3 cellular contexts compared by ENCODE assay signal in the genomic region with DNA sequence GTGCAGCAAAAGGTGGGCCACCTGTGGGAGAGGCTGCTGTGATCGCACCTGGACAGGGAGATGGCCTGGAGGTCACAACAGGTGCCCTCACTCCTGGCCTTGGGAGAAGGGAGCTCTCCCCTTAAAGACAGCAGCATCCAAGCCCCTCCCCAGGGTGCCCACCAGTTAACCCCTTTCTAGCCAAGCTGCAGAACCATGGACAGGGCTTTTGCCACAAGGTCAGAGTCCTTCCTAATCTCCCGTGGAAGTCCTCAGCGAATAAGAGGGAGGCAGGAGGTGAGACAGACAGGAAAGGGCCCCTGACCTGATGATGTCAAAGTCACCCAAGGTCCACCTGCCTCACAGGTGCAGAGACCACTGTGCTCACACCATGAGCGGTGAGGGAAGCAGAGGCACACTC.
TF ChIP-seq lines count a peak whose summit lies in the region.

No MANE protein-coding gene starts in this region.

TF ChIP-seq in GM23338, 12 proteins besides CTCF, POLR2A, EP300 and RAD21:
- no peak for TF ChIP-seq NANOG (IDR thresholded peaks at IDR 0.05; ENCODE audit: borderline replicate concordance)
- TF ChIP-seq, protein P1, sequence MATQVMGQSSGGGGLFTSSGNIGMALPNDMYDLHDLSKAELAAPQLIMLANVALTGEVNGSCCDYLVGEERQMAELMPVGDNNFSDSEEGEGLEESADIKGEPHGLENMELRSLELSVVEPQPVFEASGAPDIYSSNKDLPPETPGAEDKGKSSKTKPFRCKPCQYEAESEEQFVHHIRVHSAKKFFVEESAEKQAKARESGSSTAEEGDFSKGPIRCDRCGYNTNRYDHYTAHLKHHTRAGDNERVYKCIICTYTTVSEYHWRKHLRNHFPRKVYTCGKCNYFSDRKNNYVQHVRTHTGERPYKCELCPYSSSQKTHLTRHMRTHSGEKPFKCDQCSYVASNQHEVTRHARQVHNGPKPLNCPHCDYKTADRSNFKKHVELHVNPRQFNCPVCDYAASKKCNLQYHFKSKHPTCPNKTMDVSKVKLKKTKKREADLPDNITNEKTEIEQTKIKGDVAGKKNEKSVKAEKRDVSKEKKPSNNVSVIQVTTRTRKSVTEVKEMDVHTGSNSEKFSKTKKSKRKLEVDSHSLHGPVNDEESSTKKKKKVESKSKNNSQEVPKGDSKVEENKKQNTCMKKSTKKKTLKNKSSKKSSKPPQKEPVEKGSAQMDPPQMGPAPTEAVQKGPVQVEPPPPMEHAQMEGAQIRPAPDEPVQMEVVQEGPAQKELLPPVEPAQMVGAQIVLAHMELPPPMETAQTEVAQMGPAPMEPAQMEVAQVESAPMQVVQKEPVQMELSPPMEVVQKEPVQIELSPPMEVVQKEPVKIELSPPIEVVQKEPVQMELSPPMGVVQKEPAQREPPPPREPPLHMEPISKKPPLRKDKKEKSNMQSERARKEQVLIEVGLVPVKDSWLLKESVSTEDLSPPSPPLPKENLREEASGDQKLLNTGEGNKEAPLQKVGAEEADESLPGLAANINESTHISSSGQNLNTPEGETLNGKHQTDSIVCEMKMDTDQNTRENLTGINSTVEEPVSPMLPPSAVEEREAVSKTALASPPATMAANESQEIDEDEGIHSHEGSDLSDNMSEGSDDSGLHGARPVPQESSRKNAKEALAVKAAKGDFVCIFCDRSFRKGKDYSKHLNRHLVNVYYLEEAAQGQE (IDR thresholded peaks at IDR 0.05; ENCODE audit: unreplicated experiment) = peak; percentile 77
- no peak for TF ChIP-seq STAT1 (IDR thresholded peaks at IDR 0.05; ENCODE audit: unreplicated experiment)
- TF ChIP-seq JUNB (IDR thresholded peaks at IDR 0.05; ENCODE audit: unreplicated experiment) = no peak

TF ChIP-seq in WTC11, 78 proteins besides CTCF, POLR2A, EP300 and RAD21:
- TF ChIP-seq SOX15 (CRISPR knock-in tag; IDR thresholded peaks at IDR 0.05) = no peak
- no peak for TF ChIP-seq RORB (CRISPR knock-in tag; IDR thresholded peaks at IDR 0.05)
- TF ChIP-seq TCF7 (CRISPR knock-in tag; IDR thresholded peaks at IDR 0.05; ENCODE audit: low read depth) = no peak
- no peak for TF ChIP-seq TP53 (CRISPR knock-in tag; IDR thresholded peaks at IDR 0.05)
- TF ChIP-seq, protein P2, sequence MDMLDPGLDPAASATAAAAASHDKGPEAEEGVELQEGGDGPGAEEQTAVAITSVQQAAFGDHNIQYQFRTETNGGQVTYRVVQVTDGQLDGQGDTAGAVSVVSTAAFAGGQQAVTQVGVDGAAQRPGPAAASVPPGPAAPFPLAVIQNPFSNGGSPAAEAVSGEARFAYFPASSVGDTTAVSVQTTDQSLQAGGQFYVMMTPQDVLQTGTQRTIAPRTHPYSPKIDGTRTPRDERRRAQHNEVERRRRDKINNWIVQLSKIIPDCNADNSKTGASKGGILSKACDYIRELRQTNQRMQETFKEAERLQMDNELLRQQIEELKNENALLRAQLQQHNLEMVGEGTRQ (CRISPR knock-in tag; IDR thresholded peaks at IDR 0.05) = no peak
- TF ChIP-seq ATF1 (CRISPR knock-in tag; IDR thresholded peaks at IDR 0.05) = no peak
- TF ChIP-seq, protein P3, sequence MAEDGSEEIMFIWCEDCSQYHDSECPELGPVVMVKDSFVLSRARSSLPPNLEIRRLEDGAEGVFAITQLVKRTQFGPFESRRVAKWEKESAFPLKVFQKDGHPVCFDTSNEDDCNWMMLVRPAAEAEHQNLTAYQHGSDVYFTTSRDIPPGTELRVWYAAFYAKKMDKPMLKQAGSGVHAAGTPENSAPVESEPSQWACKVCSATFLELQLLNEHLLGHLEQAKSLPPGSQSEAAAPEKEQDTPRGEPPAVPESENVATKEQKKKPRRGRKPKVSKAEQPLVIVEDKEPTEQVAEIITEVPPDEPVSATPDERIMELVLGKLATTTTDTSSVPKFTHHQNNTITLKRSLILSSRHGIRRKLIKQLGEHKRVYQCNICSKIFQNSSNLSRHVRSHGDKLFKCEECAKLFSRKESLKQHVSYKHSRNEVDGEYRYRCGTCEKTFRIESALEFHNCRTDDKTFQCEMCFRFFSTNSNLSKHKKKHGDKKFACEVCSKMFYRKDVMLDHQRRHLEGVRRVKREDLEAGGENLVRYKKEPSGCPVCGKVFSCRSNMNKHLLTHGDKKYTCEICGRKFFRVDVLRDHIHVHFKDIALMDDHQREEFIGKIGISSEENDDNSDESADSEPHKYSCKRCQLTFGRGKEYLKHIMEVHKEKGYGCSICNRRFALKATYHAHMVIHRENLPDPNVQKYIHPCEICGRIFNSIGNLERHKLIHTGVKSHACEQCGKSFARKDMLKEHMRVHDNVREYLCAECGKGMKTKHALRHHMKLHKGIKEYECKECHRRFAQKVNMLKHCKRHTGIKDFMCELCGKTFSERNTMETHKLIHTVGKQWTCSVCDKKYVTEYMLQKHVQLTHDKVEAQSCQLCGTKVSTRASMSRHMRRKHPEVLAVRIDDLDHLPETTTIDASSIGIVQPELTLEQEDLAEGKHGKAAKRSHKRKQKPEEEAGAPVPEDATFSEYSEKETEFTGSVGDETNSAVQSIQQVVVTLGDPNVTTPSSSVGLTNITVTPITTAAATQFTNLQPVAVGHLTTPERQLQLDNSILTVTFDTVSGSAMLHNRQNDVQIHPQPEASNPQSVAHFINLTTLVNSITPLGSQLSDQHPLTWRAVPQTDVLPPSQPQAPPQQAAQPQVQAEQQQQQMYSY (CRISPR knock-in tag; IDR thresholded peaks at IDR 0.05) = no peak
- TF ChIP-seq ZNF121 (CRISPR knock-in tag; IDR thresholded peaks at IDR 0.05) = no peak
- peak; percentile 38; the same call in 1 of the 2 replicates for TF ChIP-seq CREM (CRISPR knock-in tag; IDR thresholded peaks at IDR 0.05)
- TF ChIP-seq TEAD4 (CRISPR knock-in tag; IDR thresholded peaks at IDR 0.05) = 0 out of 2 replicates have a peak, but pooled peaks have one; percentile 25
- TF ChIP-seq, protein P4, sequence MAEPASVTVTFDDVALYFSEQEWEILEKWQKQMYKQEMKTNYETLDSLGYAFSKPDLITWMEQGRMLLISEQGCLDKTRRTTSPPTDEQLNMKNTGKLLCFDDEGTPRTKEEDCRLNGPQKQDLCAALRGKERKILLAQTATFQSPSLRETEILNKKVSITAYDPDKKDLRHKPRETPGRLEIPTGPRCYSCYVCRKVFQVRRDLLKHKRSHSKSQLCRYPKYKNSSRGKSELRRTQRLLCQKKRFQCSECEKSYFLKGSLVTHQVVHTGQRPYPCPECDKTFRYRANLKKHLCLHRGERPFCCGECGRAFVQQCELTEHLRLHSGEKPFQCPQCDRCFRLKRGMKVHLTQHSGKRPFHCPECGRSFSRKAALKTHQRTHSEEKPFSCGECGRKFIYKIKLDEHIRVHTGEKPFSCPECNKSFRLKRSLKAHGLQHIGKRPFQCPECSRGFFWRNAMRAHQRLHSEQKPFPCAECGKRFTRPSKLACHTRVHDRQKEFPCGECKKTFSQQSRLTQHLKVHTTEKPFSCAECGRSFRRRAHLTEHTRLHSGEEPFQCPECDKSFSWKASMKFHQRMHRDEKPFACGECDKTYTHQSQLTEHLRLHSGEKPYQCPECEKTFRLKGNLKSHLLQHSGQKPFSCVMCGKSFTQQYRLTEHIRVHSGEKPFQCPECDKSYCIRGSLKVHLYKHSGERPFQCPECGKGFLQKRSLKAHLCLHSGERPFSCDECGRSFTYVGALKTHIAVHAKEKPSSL (CRISPR knock-in tag; conservative IDR thresholded peaks at IDR 0.05) = no peak
- 0 out of 2 replicates have a peak, but pooled peaks have one; percentile 20 for TF ChIP-seq CREB1 (CRISPR knock-in tag; IDR thresholded peaks at IDR 0.05)
- no peak for TF ChIP-seq ZNF232 (CRISPR knock-in tag; IDR thresholded peaks at IDR 0.05)
- TF ChIP-seq SMAD4 (CRISPR knock-in tag; IDR thresholded peaks at IDR 0.05) = peak; percentile 62; the same call in 1 of the 2 replicates
TF ChIP-seq in WTC11: peak in this region for 4.

TF ChIP-seq in H1, 55 proteins besides CTCF, POLR2A, EP300 and RAD21:
- TF ChIP-seq, protein P5, sequence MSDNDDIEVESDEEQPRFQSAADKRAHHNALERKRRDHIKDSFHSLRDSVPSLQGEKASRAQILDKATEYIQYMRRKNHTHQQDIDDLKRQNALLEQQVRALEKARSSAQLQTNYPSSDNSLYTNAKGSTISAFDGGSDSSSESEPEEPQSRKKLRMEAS (IDR thresholded peaks at IDR 0.05) = peak; percentile 39; the same call in 1 of the 2 replicates
- TF ChIP-seq SIN3A (conservative IDR thresholded peaks at IDR 0.05 in 1 of 2, IDR thresholded peaks at IDR 0.05 in 1 of 2; ENCODE audit: low read depth in 1 of 2, low read length in 2 of 2) = peak in 1 of 2 experiments; percentile 87; a peak in 2 of 4 replicates
- TF ChIP-seq BACH1 (IDR thresholded peaks at IDR 0.05; ENCODE audit: low read length) = no peak
